32 cellular contexts compared by ENCODE assay signal in the genomic region with DNA sequence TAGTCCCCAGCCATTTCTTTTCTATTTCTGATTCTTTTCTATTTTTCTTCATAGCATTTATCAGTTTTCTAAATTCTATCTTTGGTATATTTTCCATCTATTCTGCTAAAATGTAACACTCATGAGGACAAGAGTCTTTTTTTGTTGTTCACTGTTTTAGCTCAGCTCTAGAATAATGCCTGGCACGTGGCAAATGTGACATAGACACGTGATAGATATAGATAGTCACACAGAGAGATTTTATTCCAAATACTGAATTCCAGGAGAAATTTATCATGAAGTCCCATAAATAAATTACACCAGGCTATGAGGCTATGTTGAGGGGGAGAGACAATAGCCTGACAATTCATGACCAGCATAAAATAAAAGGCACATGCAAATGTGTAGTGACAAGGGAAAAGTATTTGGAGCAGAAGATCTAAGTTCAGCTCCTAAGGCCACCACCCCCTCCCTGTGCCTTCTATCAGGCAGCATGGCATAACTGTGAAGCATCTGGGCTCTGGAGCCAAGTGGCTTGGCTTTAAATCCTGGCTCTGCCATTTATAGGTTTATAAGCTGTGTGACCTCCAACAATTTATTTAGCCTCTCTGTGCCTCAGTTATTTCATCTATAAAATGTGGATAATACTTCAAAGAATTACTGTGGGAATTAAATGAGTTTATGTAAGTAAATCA. TPM values are rescaled to one million over a fixed set of nuclear protein-coding genes. Genes with fewer than 3 reads are reported as not detected.
"Had no signal": no experiment of that assay in that cellular context is flagged by ENCODE, and none has a peak within 500 bp of the region (broad histone marks: within the 10 kb centered on the region; RNA-seq: fewer than 3 reads in every experiment).

No MANE protein-coding gene starts in this region.

- H3K36me3 ChIP-seq: ascending aorta, cardiac muscle cell had no signal

- H3K27ac ChIP-seq: ascending aorta, cardiac muscle cell, VCaP had no signal

- FAIRE-seq: bronchial epithelial cell, TTC549 had no signal

- H3K4me3 ChIP-seq: ascending aorta, cardiac muscle cell had no signal

- H3K4me1 ChIP-seq: ascending aorta had no signal

- ATAC-seq: activated CD4-positive, alpha-beta T cell treated with anti-CD3 and anti-CD28 coated beads for 36 hours; activated CD4-positive, CD25-positive, alpha-beta regulatory T cell treated with anti-CD3 and anti-CD28 coated beads, Interleukin-2, amount 50 U/mL, for 24 hours; activated CD8-positive, alpha-beta memory T cell treated with anti-CD3 and anti-CD28 coated beads, Interleukin-2, amount 10 ng/mL, durations not matched to agents 7 days and 5 days; activated CD8-positive, alpha-beta T cell treated with anti-CD3 and anti-CD28 coated beads, Interleukin-2, amount 10 ng/mL, durations not matched to agents 7 days and 5 days; activated naive CD8-positive, alpha-beta T cell treated with anti-CD3 and anti-CD28 coated beads, Interleukin-2, amount 50 U/mL, for 24 hours had no signal

- H3K27me3 ChIP-seq: ascending aorta, cardiac muscle cell had no signal

- DNase-seq: activated B cell treated with CpG ODN at 0.5 μM for 24 hours; activated CD4-positive, alpha-beta memory T cell treated with anti-CD3 and anti-CD28 coated beads, Interleukin-2, amount 10 ng/mL, durations not matched to agents 7 days and 5 days; activated CD4-positive, alpha-beta T cell treated with anti-CD3 and anti-CD28 coated beads for 1 hour; activated CD4-positive, alpha-beta T cell treated with anti-CD3 and anti-CD28 coated beads for 36 hours; activated CD4-positive, alpha-beta T cell treated with anti-CD3 and anti-CD28 coated beads for 48 hours; activated CD4-positive, alpha-beta T cell treated with anti-CD3 and anti-CD28 coated beads, Interleukin-2, amount 10 ng/mL, durations not matched to agents 7 days and 5 days; activated CD4-positive, alpha-beta T cell treated with anti-CD3 and anti-CD28 coated beads, Interleukin-2, amount 50 U/mL, for 48 hours; activated CD8-positive, alpha-beta memory T cell treated with anti-CD3 and anti-CD28 coated beads for 24 hours; activated CD8-positive, alpha-beta memory T cell treated with anti-CD3 and anti-CD28 coated beads, Interleukin-2, amount 10 ng/mL, durations not matched to agents 7 days and 5 days; activated CD8-positive, alpha-beta memory T cell treated with anti-CD3 and anti-CD28 coated beads, Interleukin-2, amount 50 U/mL, for 48 hours; activated CD8-positive, alpha-beta T cell treated with anti-CD3 and anti-CD28 coated beads, Interleukin-2, amount 10 ng/mL, durations not matched to agents 7 days and 5 days; activated effector memory CD4-positive, alpha-beta T cell treated with Interleukin-2 at 50 U/mL for 16 hours; activated gamma-delta T cell; activated naive CD4-positive, alpha-beta T cell treated with anti-CD3 and anti-CD28 coated beads, Interleukin-2, amount 10 ng/mL, durations not matched to agents 7 days and 5 days; activated naive CD4-positive, alpha-beta T cell treated with Interleukin-2 at 50 U/mL for 16 hours; activated naive CD8-positive, alpha-beta T cell treated with anti-CD3 and anti-CD28 coated beads, Interleukin-2, amount 10 ng/mL, durations not matched to agents 7 days and 5 days; activated naive CD8-positive, alpha-beta T cell treated with anti-CD3 and anti-CD28 coated beads, Interleukin-2, amount 50 U/mL, for 24 hours; activated T-cell treated with anti-CD3 and anti-CD28 coated beads, Interleukin-2, amount 50 U/mL, for 24 hours; activated T-cell treated with anti-CD3 and anti-CD28 coated beads, Interleukin-2, amount 50 U/mL, for 48 hours; amygdala; anterior cingulate cortex; central memory CD4-positive, alpha-beta T cell; T-helper 1 cell; T-helper 2 cell; T-helper 9 cell had no signal

- H3K9me3 ChIP-seq: ascending aorta had no signal

RNA-seq across cellular contexts. Expression of gene PPARGC1A, which starts 25.7 kb away (rescaled TPM):
- total RNA-seq: activated B cell treated with CpG ODN at 0.5 μM for 24 hours; activated CD4-positive, alpha-beta memory T cell treated with anti-CD3 and anti-CD28 coated beads, Interleukin-2, amount 10 ng/mL, durations not matched to agents 7 days and 5 days; activated CD4-positive, alpha-beta T cell treated with anti-CD3 and anti-CD28 coated beads for 36 hours; activated CD4-positive, alpha-beta T cell treated with anti-CD3 and anti-CD28 coated beads, Interleukin-2, amount 10 ng/mL, durations not matched to agents 7 days and 5 days; activated CD8-positive, alpha-beta memory T cell treated with anti-CD3 and anti-CD28 coated beads, Interleukin-2, amount 10 ng/mL, durations not matched to agents 7 days and 5 days; activated CD8-positive, alpha-beta T cell treated with anti-CD3 and anti-CD28 coated beads, Interleukin-2, amount 10 ng/mL, durations not matched to agents 7 days and 5 days; activated naive CD8-positive, alpha-beta T cell treated with anti-CD3 and anti-CD28 coated beads, Interleukin-2, amount 10 ng/mL, durations not matched to agents 7 days and 5 days; activated T-helper 2 cell treated with anti-CD3 and anti-CD28 coated beads, Interferon-gamma antibody, Interleukin-2, Interleukin-4, amounts not matched to agents 10 μg/mL and 5 μg/mL and 100 μg/mL, durations not matched to agents 14 hours and 24 hours and 36 hours had no signal
